In genomic region chr1:159054427-159054826, GRCh38 we compare ENCODE assay signal across 13 cellular contexts. TPM values are rescaled to one million over a fixed set of nuclear protein-coding genes. Genes with fewer than 3 reads are reported as not detected.
DNase-seq lines count a peak whose midpoint lies in the region; ATAC-seq and TF ChIP-seq lines count a peak whose summit lies in the region.
"Had no signal": no experiment of that assay in that cellular context is flagged by ENCODE, and none has a peak within 500 bp of the region (broad histone marks: within the 10 kb centered on the region; RNA-seq: fewer than 3 reads in every experiment).

No MANE protein-coding gene starts in this region.

- H3K4me3 ChIP-seq in fibroblast of villous mesenchyme (ENCODE audit: low read depth, low read length): no peak overlapping the region
- H3K4me3 ChIP-seq: skin epidermis, upper lobe of left lung had no signal

- POLR2A ChIA-PET in activated CD4-positive, alpha-beta memory T cell treated with anti-CD3 and anti-CD28 coated beads, Interleukin-2, amount 10 ng/mL, durations not matched to agents 7 days and 5 days (lab: Charles Lee): interaction anchor here (0.6 to 1.9 kb wide), 5 partner anchors 13 to 251 kb away, joined by 3 to 7 read pairs (median 3); partner anchors contain the start of gene AIM2

- DNase-seq in activated naive CD4-positive, alpha-beta T cell (lab: John Stamatoyannopoulos, UW): no peak
- DNase-seq in activated CD4-positive, alpha-beta memory T cell treated with anti-CD3 and anti-CD28 coated beads, Interleukin-2, amount 10 ng/mL, durations not matched to agents 7 days and 5 days: no peak
- peak; percentile 25 for DNase-seq in fibroblast of villous mesenchyme (ENCODE audit: low read depth)
- DNase-seq in SW480 (ENCODE audit: low spot score): no peak
- no peak for DNase-seq in left ventricle myocardium superior
- DNase-seq: anterior cingulate cortex, NCI-H524, Right ventricle myocardium superior, upper lobe of left lung had no signal

- H3K27ac Mint-ChIP-seq in activated naive CD4-positive, alpha-beta T cell treated with anti-CD3 and anti-CD28 coated beads, Interleukin-2, amount 50 U/mL, for 24 hours: peak overlapping the region; percentile 10
- H3K27ac Mint-ChIP-seq in activated CD4-positive, alpha-beta memory T cell treated with anti-CD3 and anti-CD28 coated beads, Interleukin-2, amount 10 ng/mL, durations not matched to agents 7 days and 5 days: peak overlapping the region; percentile 55
- H3K27ac Mint-ChIP-seq in stimulated activated memory B cell treated with anti-CD40 and anti-IgM and Interleukin-4, amounts not matched to agents 10 μg/mL and 1 μg/mL and 100 μg/mL, for 72 hours: peak overlapping the region; percentile 80

- CTCF ChIA-PET in activated CD4-positive, alpha-beta memory T cell treated with anti-CD3 and anti-CD28 coated beads, Interleukin-2, amount 10 ng/mL, durations not matched to agents 7 days and 5 days (lab: Charles Lee): interaction anchor here (1.2 kb wide), 1 partner anchor 18 kb away, joined by 3 read pairs; no protein-coding TSS in a partner anchor

- TF ChIP-seq CTCF in fibroblast of villous mesenchyme (IDR thresholded peaks at IDR 0.05; ENCODE audit: insufficient read depth, low read depth, low read length): no peak

- H3K4me1 Mint-ChIP-seq in activated naive CD4-positive, alpha-beta T cell treated with anti-CD3 and anti-CD28 coated beads, Interleukin-2, amount 50 U/mL, for 24 hours: peaks cover 48% of the 10 kb centered on the region
- peaks cover 52% of the 10 kb centered on the region for H3K4me1 Mint-ChIP-seq in activated CD4-positive, alpha-beta memory T cell treated with anti-CD3 and anti-CD28 coated beads, Interleukin-2, amount 10 ng/mL, durations not matched to agents 7 days and 5 days
- H3K4me1 Mint-ChIP-seq in stimulated activated memory B cell treated with anti-CD40 and anti-IgM and Interleukin-4, amounts not matched to agents 10 μg/mL and 1 μg/mL and 100 μg/mL, for 72 hours: peaks cover 66% of the 10 kb centered on the region

- no peak overlapping the region for H3K4me3 Mint-ChIP-seq in activated naive CD4-positive, alpha-beta T cell treated with anti-CD3 and anti-CD28 coated beads, Interleukin-2, amount 50 U/mL, for 24 hours
- H3K4me3 Mint-ChIP-seq in activated CD4-positive, alpha-beta memory T cell treated with anti-CD3 and anti-CD28 coated beads, Interleukin-2, amount 10 ng/mL, durations not matched to agents 7 days and 5 days: no peak overlapping the region
- H3K4me3 Mint-ChIP-seq in stimulated activated memory B cell treated with anti-CD40 and anti-IgM and Interleukin-4, amounts not matched to agents 10 μg/mL and 1 μg/mL and 100 μg/mL, for 72 hours: peak overlapping the region; percentile 2

- no peak for ATAC-seq in stimulated activated memory B cell treated with anti-CD40 and anti-IgM and Interleukin-4, amounts not matched to agents 10 μg/mL and 1 μg/mL and 100 μg/mL, for 72 hours
- ATAC-seq in GM18502 (IDR thresholded peaks at IDR 0.05; ENCODE audit: poor library complexity, unreplicated experiment) (no peak), left ventricle myocardium superior (no peak)

- H3K9me3 Mint-ChIP-seq in activated naive CD4-positive, alpha-beta T cell treated with anti-CD3 and anti-CD28 coated beads, Interleukin-2, amount 50 U/mL, for 24 hours: no peaks in the 10 kb centered on the region
- no peaks in the 10 kb centered on the region for H3K9me3 Mint-ChIP-seq in activated CD4-positive, alpha-beta memory T cell treated with anti-CD3 and anti-CD28 coated beads, Interleukin-2, amount 10 ng/mL, durations not matched to agents 7 days and 5 days
- no peaks in the 10 kb centered on the region for H3K9me3 Mint-ChIP-seq in stimulated activated memory B cell treated with anti-CD40 and anti-IgM and Interleukin-4, amounts not matched to agents 10 μg/mL and 1 μg/mL and 100 μg/mL, for 72 hours

- peaks cover 43% of the 10 kb centered on the region for H3K36me3 Mint-ChIP-seq in activated naive CD4-positive, alpha-beta T cell treated with anti-CD3 and anti-CD28 coated beads, Interleukin-2, amount 50 U/mL, for 24 hours
- H3K36me3 Mint-ChIP-seq in activated CD4-positive, alpha-beta memory T cell treated with anti-CD3 and anti-CD28 coated beads, Interleukin-2, amount 10 ng/mL, durations not matched to agents 7 days and 5 days (ENCODE audit: low read depth): peaks cover 92% of the 10 kb centered on the region
- H3K36me3 Mint-ChIP-seq in stimulated activated memory B cell treated with anti-CD40 and anti-IgM and Interleukin-4, amounts not matched to agents 10 μg/mL and 1 μg/mL and 100 μg/mL, for 72 hours: peaks cover 90% of the 10 kb centered on the region

- no peaks in the 10 kb centered on the region for H3K27me3 Mint-ChIP-seq in activated naive CD4-positive, alpha-beta T cell treated with anti-CD3 and anti-CD28 coated beads, Interleukin-2, amount 50 U/mL, for 24 hours
- H3K27me3 Mint-ChIP-seq in activated CD4-positive, alpha-beta memory T cell treated with anti-CD3 and anti-CD28 coated beads, Interleukin-2, amount 10 ng/mL, durations not matched to agents 7 days and 5 days: no peaks in the 10 kb centered on the region
- no peaks in the 10 kb centered on the region for H3K27me3 Mint-ChIP-seq in stimulated activated memory B cell treated with anti-CD40 and anti-IgM and Interleukin-4, amounts not matched to agents 10 μg/mL and 1 μg/mL and 100 μg/mL, for 72 hours

- intact Hi-C loops in left ventricle myocardium superior (cut with micrococcal nuclease): no loop called here

RNA-seq across cellular contexts. Expression of gene AIM2, which starts 22.1 kb away (rescaled TPM):
- total RNA-seq in activated CD4-positive, alpha-beta memory T cell treated with anti-CD3 and anti-CD28 coated beads, Interleukin-2, amount 10 ng/mL, durations not matched to agents 7 days and 5 days: 10 to 100 TPM; 28.1 to 28.2 TPM
- total RNA-seq in fibroblast of villous mesenchyme: 0.32 TPM in 1 of 2 replicates, not detected in the other
- total RNA-seq in left ventricle myocardium superior: 0.57 TPM

RNA-seq across cellular contexts. Expression of gene IFI16, which starts 44.7 kb away (rescaled TPM):
- 100 to 1,000 TPM; 394 to 395 TPM for total RNA-seq in activated CD4-positive, alpha-beta memory T cell treated with anti-CD3 and anti-CD28 coated beads, Interleukin-2, amount 10 ng/mL, durations not matched to agents 7 days and 5 days
- total RNA-seq in fibroblast of villous mesenchyme (59.9 and 60.5 TPM in 2 replicates), left ventricle myocardium superior (24.2 TPM)

Comparison
In these comparisons a context has a peak if more than half of its experiments do, and no peak if none do; other contexts are left out.
1. H3K27ac Mint-ChIP-seq: peak in every context shown above with its lines; median percentile 80 in stimulated activated memory B cell treated with anti-CD40 and anti-IgM and Interleukin-4, amounts not matched to agents 10 μg/mL and 1 μg/mL and 100 μg/mL, for 72 hours; 55 in activated CD4-positive, alpha-beta memory T cell treated with anti-CD3 and anti-CD28 coated beads, Interleukin-2, amount 10 ng/mL, durations not matched to agents 7 days and 5 days; 10 in activated naive CD4-positive, alpha-beta T cell treated with anti-CD3 and anti-CD28 coated beads, Interleukin-2, amount 50 U/mL, for 24 hours.
2. RNA of gene AIM2, which starts 22.1 kb away (total RNA-seq): 28.1 to 28.2 TPM in activated CD4-positive, alpha-beta memory T cell treated with anti-CD3 and anti-CD28 coated beads, Interleukin-2, amount 10 ng/mL, durations not matched to agents 7 days and 5 days; 0.57 TPM in left ventricle myocardium superior (single experiment) and 0.32 TPM in fibroblast of villous mesenchyme; every median in the first group is over 10 times any median in the second.